Comparison of ENCODE assay signal across 10 cellular contexts in the genomic region with DNA sequence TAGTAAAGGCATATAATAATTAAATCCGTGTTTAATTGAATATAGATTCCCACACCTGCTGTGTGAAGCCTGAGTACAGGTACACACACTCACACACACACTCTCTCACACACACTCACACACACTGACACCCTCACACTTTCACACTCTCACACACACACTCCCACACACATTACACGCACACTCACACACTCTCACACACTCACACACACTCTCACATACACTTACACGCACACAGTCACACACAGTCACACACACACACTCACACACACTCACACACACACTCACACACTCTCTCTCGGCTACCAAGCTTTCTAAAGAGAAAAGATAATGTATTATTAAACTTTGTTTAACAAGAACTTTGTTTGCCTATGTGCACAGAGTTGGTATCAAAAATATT.
"Had no signal": no experiment of that assay in that cellular context is flagged by ENCODE, and none has a peak within 500 bp of the region (broad histone marks: within the 10 kb centered on the region; RNA-seq: fewer than 3 reads in every experiment).

No MANE protein-coding gene starts in this region.

- H3K27ac ChIP-seq: GM23248, HL-60 had no signal

- DNase-seq: GM23248, GOT3, H9, HCEC 1CT, HFFc6, KG1 had no signal

- ATAC-seq: HepG2, K562 had no signal

- H2AFZ ChIP-seq: GM23248 had no signal

- H3K4me3 ChIP-seq: GM23248, K562 had no signal

- H3K4me3 Mint-ChIP-seq: H9, HFFc6 had no signal

- H3K9ac ChIP-seq: GM23248 had no signal

- FAIRE-seq: H54, HepG2, K562 had no signal
